19 cellular contexts compared by ENCODE assay signal in the genomic region with DNA sequence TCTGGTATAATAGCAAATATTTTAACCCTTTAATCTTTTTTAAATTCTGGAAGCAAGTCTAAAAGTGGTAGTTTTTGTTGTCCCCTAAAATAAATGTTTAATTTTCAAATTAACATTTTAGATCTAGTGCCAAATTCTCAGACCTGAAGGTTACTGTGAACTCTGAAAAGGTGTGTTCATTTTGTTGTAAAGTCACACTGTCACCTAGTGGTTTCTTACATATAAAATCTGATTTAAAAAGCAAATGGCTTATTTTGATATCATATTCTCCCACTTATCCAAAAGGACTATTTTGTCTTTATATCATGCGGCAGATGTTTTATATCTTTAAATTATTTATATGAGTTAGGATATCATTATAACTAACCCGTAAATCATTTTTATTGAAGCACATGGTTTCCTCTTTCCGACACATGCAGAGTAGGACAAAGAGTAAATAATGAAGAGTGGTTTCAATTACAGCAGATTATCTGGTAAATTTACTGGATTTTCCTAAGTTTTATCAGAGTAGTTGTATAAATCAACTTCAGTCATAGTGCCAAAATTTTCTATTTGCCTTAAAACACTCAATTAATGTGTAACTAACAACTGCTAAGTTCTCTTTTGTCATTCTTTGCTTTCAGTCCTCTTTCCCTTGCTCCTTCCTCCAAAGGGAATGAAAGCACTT.
DNase-seq lines count a peak whose midpoint lies in the region; ATAC-seq, FAIRE-seq and TF ChIP-seq lines count a peak whose summit lies in the region.
"Had no signal": no experiment of that assay in that cellular context is flagged by ENCODE, and none has a peak within 500 bp of the region (broad histone marks: within the 10 kb centered on the region; RNA-seq: fewer than 3 reads in every experiment).

No MANE protein-coding gene starts in this region.

- H3K9me3 ChIP-seq in A673 (ENCODE audit: low read depth, low read length, poor library complexity, severe bottlenecking) (no peaks in the 10 kb centered on the region), HEK293 (ENCODE audit: control insufficient read depth, insufficient read depth, low read depth, low read length) (no peaks in the 10 kb centered on the region), OCI-LY7 (ENCODE audit: low read length) (no peaks in the 10 kb centered on the region), MG63 (no peaks in the 10 kb centered on the region)

- intact Hi-C loops in A673 (cut with micrococcal nuclease; ENCODE audit: unreplicated experiment), result no loop called here
- intact Hi-C loops in OCI-LY7 (cut with micrococcal nuclease; ENCODE audit: unreplicated experiment), result no loop called here

- H2AFZ ChIP-seq in OCI-LY7 (ENCODE audit: low read length), result no peak overlapping the region

- no peaks in the 10 kb centered on the region for H4K20me1 ChIP-seq in OCI-LY7 (ENCODE audit: insufficient read depth, low read length)

- H3K27me3 ChIP-seq in A673 (replicated peaks; ENCODE audit: insufficient read depth, low read depth, low read length, poor library complexity) (no peaks in the 10 kb centered on the region), MG63 (no peaks in the 10 kb centered on the region; the same call in 1 of the 2 replicates)

- CTCF ChIA-PET in A673 (lab: Charles Lee) (no interaction called here), HEK293 (lab: Yijun Ruan, JAX) (no interaction called here), OCI-LY7 (lab: Charles Lee; ENCODE audit: unreplicated experiment) (no interaction called here)

- no peak overlapping the region for H3K4me2 ChIP-seq in OCI-LY7 (ENCODE audit: low read length)
- H3K4me2 ChIP-seq: KMS-11 had no signal

- ATAC-seq in GM21619 (IDR thresholded peaks at IDR 0.05; ENCODE audit: unreplicated experiment), result no peak
- ATAC-seq: Right ventricle myocardium inferior had no signal

- DNase-seq in A673 (ENCODE audit: low spot score) (peak; percentile 54), OCI-LY7 (ENCODE audit: low spot score) (no peak), HPDE6-E6E7 (ENCODE audit: extremely low spot score) (no peak), foreskin melanocyte (no peak), MG63 (no peak)
- DNase-seq: ACHN; CD4-positive, alpha-beta memory T cell; DMS79 treated with DMSO at 0.1 percent for 48 hours; HCEC 1CT; MM.1S; NCI-H1092 treated with DMSO at 0.1 percent for 48 hours; NCI-H1694; NCI-H2107; NCI-H526 treated with DMSO at 0.1 percent for 48 hours had no signal

- POLR2A ChIA-PET in A673 (lab: Charles Lee; ENCODE audit: low non-redundant PET), result no interaction called here
- POLR2A ChIA-PET in HEK293 (lab: Yijun Ruan, JAX), result no interaction called here
- POLR2A ChIA-PET in OCI-LY7 (lab: Charles Lee), result no interaction called here

- no peaks in the 10 kb centered on the region; the same call in 1 of the 2 replicates for H3K9me2 ChIP-seq in OCI-LY7 (ENCODE audit: insufficient read depth, low read length)

- no peaks in the 10 kb centered on the region for H3K4me1 ChIP-seq in A673 (ENCODE audit: insufficient read depth, low read length, poor library complexity, severe bottlenecking)
- no peaks in the 10 kb centered on the region for H3K4me1 ChIP-seq in HEK293 (ENCODE audit: control insufficient read depth, insufficient read depth, low read length)
- H3K4me1 ChIP-seq in OCI-LY7 (ENCODE audit: insufficient read depth, low read length, poor library complexity, severe bottlenecking), result no peaks in the 10 kb centered on the region

- no peak overlapping the region for H3K4me3 ChIP-seq in A673 (ENCODE audit: low read depth, low read length, poor library complexity, severe bottlenecking)
- no peak overlapping the region for H3K4me3 ChIP-seq in HEK293 (ENCODE audit: low read depth, low read length)
- no peak overlapping the region for H3K4me3 ChIP-seq in OCI-LY7 (ENCODE audit: low read depth, low read length, poor library complexity, severe bottlenecking)
- no peak overlapping the region for H3K4me3 ChIP-seq in MG63

- no peaks in the 10 kb centered on the region for H3K36me3 ChIP-seq in A673 (ENCODE audit: insufficient read depth, low read length, poor library complexity, severe bottlenecking)
- no peaks in the 10 kb centered on the region for H3K36me3 ChIP-seq in HEK293 (ENCODE audit: control insufficient read depth in 2 of 2, insufficient read depth in 1 of 2, low read length in 2 of 2)
- no peaks in the 10 kb centered on the region for H3K36me3 ChIP-seq in OCI-LY7 (ENCODE audit: insufficient read depth, low read length)
- H3K36me3 ChIP-seq in MG63, result no peaks in the 10 kb centered on the region

- peak; percentile 95 for FAIRE-seq in endometrium (lab: Jason Lieb, UNC)

- H3K79me2 ChIP-seq in OCI-LY7 (ENCODE audit: insufficient read depth, low read depth, low read length), result no peaks in the 10 kb centered on the region

- TF ChIP-seq CTCF in A673 (conservative IDR thresholded peaks at IDR 0.05; ENCODE audit: low read depth, low read length), result peak; percentile 31; the same call in 1 of the 2 replicates
- TF ChIP-seq CTCF in HEK293 (tag by site-specific recombination; IDR thresholded peaks at IDR 0.05), result no peak
- 0 out of 2 replicates have a peak, but pooled peaks have one; percentile 37 for TF ChIP-seq CTCF in OCI-LY7 (conservative IDR thresholded peaks at IDR 0.05; ENCODE audit: low read length)

- H3K27ac ChIP-seq in A673 (ENCODE audit: low read depth, low read length, poor library complexity, severe bottlenecking) (no peak overlapping the region), HEK293 (ENCODE audit: extremely low read depth, low read depth, low read length) (no peak overlapping the region), OCI-LY7 (ENCODE audit: low read depth, low read length, poor library complexity, severe bottlenecking) (no peak overlapping the region)
- H3K27ac ChIP-seq: KMS-11 had no signal

- BruUV-seq in A673 (replicated peaks; lab: Mats Ljungman, UMichigan), result no TSS peak
- BruUV-seq in OCI-LY7 (replicated peaks; lab: Mats Ljungman, UMichigan), result no TSS peak

TF ChIP-seq in HEK293, 187 proteins besides CTCF, POLR2A, EP300 and RAD21:
- TF ChIP-seq, protein P1, sequence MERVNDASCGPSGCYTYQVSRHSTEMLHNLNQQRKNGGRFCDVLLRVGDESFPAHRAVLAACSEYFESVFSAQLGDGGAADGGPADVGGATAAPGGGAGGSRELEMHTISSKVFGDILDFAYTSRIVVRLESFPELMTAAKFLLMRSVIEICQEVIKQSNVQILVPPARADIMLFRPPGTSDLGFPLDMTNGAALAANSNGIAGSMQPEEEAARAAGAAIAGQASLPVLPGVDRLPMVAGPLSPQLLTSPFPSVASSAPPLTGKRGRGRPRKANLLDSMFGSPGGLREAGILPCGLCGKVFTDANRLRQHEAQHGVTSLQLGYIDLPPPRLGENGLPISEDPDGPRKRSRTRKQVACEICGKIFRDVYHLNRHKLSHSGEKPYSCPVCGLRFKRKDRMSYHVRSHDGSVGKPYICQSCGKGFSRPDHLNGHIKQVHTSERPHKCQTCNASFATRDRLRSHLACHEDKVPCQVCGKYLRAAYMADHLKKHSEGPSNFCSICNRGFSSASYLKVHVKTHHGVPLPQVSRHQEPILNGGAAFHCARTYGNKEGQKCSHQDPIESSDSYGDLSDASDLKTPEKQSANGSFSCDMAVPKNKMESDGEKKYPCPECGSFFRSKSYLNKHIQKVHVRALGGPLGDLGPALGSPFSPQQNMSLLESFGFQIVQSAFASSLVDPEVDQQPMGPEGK (tag by site-specific recombination; IDR thresholded peaks at IDR 0.05), result no peak
- TF ChIP-seq ZNF654 (tag by site-specific recombination; IDR thresholded peaks at IDR 0.05; ENCODE audit: low read depth), result 0 out of 2 replicates have a peak, but pooled peaks have one; percentile 12
- no peak for TF ChIP-seq KLF16 (tag by site-specific recombination; IDR thresholded peaks at IDR 0.05)
- TF ChIP-seq ATF2 (tag by site-specific recombination; IDR thresholded peaks at IDR 0.05; ENCODE audit: low read depth), result no peak
- no peak for TF ChIP-seq ZFP41 (tag by site-specific recombination; IDR thresholded peaks at IDR 0.05; ENCODE audit: borderline replicate concordance)
